8 cellular contexts compared by ENCODE assay signal in genomic region chr9:98045234-98046160, GRCh38. TPM values are rescaled to one million over a fixed set of nuclear protein-coding genes. Genes with fewer than 3 reads are reported as not detected.
DNase-seq lines count a peak whose midpoint lies in the region; ATAC-seq, FAIRE-seq and TF ChIP-seq lines count a peak whose summit lies in the region.

No MANE protein-coding gene starts in this region.

- H3K36me3 ChIP-seq in endothelial cell of umbilical vein (ENCODE audit: control insufficient read depth in 2 of 2, extremely low read depth in 1 of 2, insufficient read depth in 2 of 2, low read length in 2 of 2) = no peaks in the 10 kb centered on the region

- no peak overlapping the region for H3K4me2 ChIP-seq in endothelial cell of umbilical vein (ENCODE audit: insufficient read depth, low read length)

- H3K79me2 ChIP-seq in endothelial cell of umbilical vein (ENCODE audit: control insufficient read depth, insufficient read depth, low read length) = no peaks in the 10 kb centered on the region

- TSS peak; percentile 52 for BruUV-seq in endothelial cell of umbilical vein (replicated peaks; lab: Mats Ljungman, UMichigan)

- H4K20me1 ChIP-seq in endothelial cell of umbilical vein (replicated peaks; ENCODE audit: control insufficient read depth, extremely low read depth, insufficient read depth, low read length) = no peaks in the 10 kb centered on the region

- H3K9me1 ChIP-seq in endothelial cell of umbilical vein (replicated peaks; ENCODE audit: control insufficient read depth, extremely low read depth, insufficient read depth, low read length) = no peaks in the 10 kb centered on the region

- peak; percentile 76 for ATAC-seq in HG03196 (IDR thresholded peaks at IDR 0.05; ENCODE audit: unreplicated experiment)

- no peaks in the 10 kb centered on the region for H3K4me1 ChIP-seq in endothelial cell of umbilical vein (ENCODE audit: control insufficient read depth, extremely low read depth, insufficient read depth, low read length)

- intact Hi-C loops in endothelial cell of umbilical vein (cut with micrococcal nuclease) = no loop called here

- TF ChIP-seq POLR2A in endothelial cell of umbilical vein (IDR thresholded peaks at IDR 0.05; ENCODE audit: low read depth, low read length) = no peak

- peaks cover 0 to 2% of the 10 kb centered on the region in 2 experiments for H3K27me3 ChIP-seq in endothelial cell of umbilical vein (ENCODE audit: control insufficient read depth in 2 of 2, insufficient read depth in 2 of 2, low read length in 2 of 2)

- no peak overlapping the region for H3K9ac ChIP-seq in endothelial cell of umbilical vein (replicated peaks; ENCODE audit: extremely low read depth, insufficient read depth, low read length)

- POLR2A ChIA-PET in endothelial cell of umbilical vein (lab: Charles Lee) = interaction anchor here (1.0 kb wide), 1 partner anchor 11 kb away, joined by 3 read pairs; the partner anchor contains the start of gene NANS

- no peaks in the 10 kb centered on the region for H3K9me3 ChIP-seq in endothelial cell of umbilical vein (replicated peaks; ENCODE audit: control insufficient read depth, insufficient read depth, low read length)

- dilution Hi-C loops in endothelial cell of umbilical vein (cut with MboI; ENCODE audit: extremely low pct_ligation_motif_present, low sequenced_read_pairs) = no loop called here

- CTCF ChIA-PET in endothelial cell of umbilical vein (lab: Charles Lee) = interaction anchor here (0.8 to 6.2 kb wide), 3 partner anchors 10 to 31 kb away, joined by 3 to 40 read pairs (median 6); partner anchors contain the start of gene NANS

- no peak for TF ChIP-seq CTCF in endothelial cell of umbilical vein (IDR thresholded peaks at IDR 0.05; ENCODE audit: extremely low read depth in 1 of 2, insufficient read depth in 1 of 2, low read depth in 1 of 2, low read length in 2 of 2)

- H2AFZ ChIP-seq in endothelial cell of umbilical vein (ENCODE audit: low read depth, low read length) = peak overlapping the region; percentile 48

- no peak overlapping the region for H3K4me3 ChIP-seq in endothelial cell of umbilical vein (replicated peaks in 1 of 3; ENCODE audit: insufficient read depth in 1 of 3, low read depth in 1 of 3, low read length in 3 of 3)

- H3K27ac ChIP-seq in endothelial cell of umbilical vein (ENCODE audit: insufficient read depth, low read depth, low read length) = no peak overlapping the region

- FAIRE-seq in endothelial cell of umbilical vein (lab: Jason Lieb, UNC) = no peak

- DNase-seq in stimulated activated CD4-positive, alpha-beta T cell treated with anti-CD3 and anti-CD28 coated beads, Interleukin-15, amount 100 ng/mL, for 24 hours = peak; percentile 38
- DNase-seq in stimulated activated CD4-positive, alpha-beta T cell treated with anti-CD3 and anti-CD28 coated beads, Interleukin-2, amount 100 ng/mL, for 48 hours = no peak
- DNase-seq in SIG-M5 treated with dmso at 0.1 percent for 504 hours (lab: John Stamatoyannopoulos, UW; ENCODE audit: unreplicated experiment) = peak; percentile 94
- DNase-seq in endothelial cell of umbilical vein (ENCODE audit: low read depth, low spot score) = no peak
- no peak for DNase-seq in NCI-H1436 (lab: John Stamatoyannopoulos, UW)
- DNase-seq in dedifferentiated amniotic fluid mesenchymal stem cell (ENCODE audit: extremely low spot score) = no peak
- DNase-seq in D341Med (ENCODE audit: low spot score) = no peak

TF ChIP-seq in endothelial cell of umbilical vein, 7 proteins besides CTCF, POLR2A, EP300 and RAD21:
- TF ChIP-seq MAX (IDR thresholded peaks at IDR 0.05; ENCODE audit: insufficient read depth, insufficient read length) (no peak), GATA2 (IDR thresholded peaks at IDR 0.05; ENCODE audit: insufficient read depth, insufficient read length, low read depth, low read length) (no peak), FOS (IDR thresholded peaks at IDR 0.05; ENCODE audit: borderline replicate concordance, insufficient read depth, low read length) (no peak), JUN (IDR thresholded peaks at IDR 0.05; ENCODE audit: borderline replicate concordance, insufficient read depth, insufficient read length, low read depth) (no peak), MYC (IDR thresholded peaks at IDR 0.05; ENCODE audit: low read depth, low read length) (no peak), EZH2 (IDR thresholded peaks at IDR 0.05; ENCODE audit: borderline replicate concordance, low read depth, low read length, severe bottlenecking) (no peak), POLR2AphosphoS5 (IDR thresholded peaks at IDR 0.05; ENCODE audit: insufficient read depth, low read depth, low read length) (no peak)

RNA-seq across cellular contexts. Expression of gene NANS, which starts 11.0 kb away (rescaled TPM):
- total RNA-seq in endothelial cell of umbilical vein = 72.5 and 85.1 TPM in 2 replicates
- polyA plus RNA-seq in endothelial cell of umbilical vein = 95.3 and 108 TPM in 2 replicates
- 113 and 131 TPM in 2 replicates for polyA plus RNA-seq in endothelial cell of umbilical vein (2011; cell fraction: cytosol; rRNA removed)
- polyA plus RNA-seq in endothelial cell of umbilical vein (2011; cell fraction: nucleus; rRNA removed) = 68.5 and 72.1 TPM in 2 replicates
- polyA plus RNA-seq in endothelial cell of umbilical vein (2012) = 156 and 181 TPM in 2 replicates
- 57.2 and 66.6 TPM in 2 replicates for polyA minus RNA-seq in endothelial cell of umbilical vein
- polyA minus RNA-seq in endothelial cell of umbilical vein (2011; cell fraction: cytosol; rRNA and poly(A)+ RNA removed) = 46.9 TPM
- polyA minus RNA-seq in endothelial cell of umbilical vein (2011; cell fraction: nucleus; rRNA and poly(A)+ RNA removed) = 22.7 and 36.4 TPM in 2 replicates

Comparison
In these comparisons a context has a peak if more than half of its experiments do, and no peak if none do; other contexts are left out.
1. DNase-seq: peak in stimulated activated CD4-positive, alpha-beta T cell treated with anti-CD3 and anti-CD28 coated beads, Interleukin-15, amount 100 ng/mL, for 24 hours (single experiment) and SIG-M5 treated with dmso at 0.1 percent for 504 hours (single experiment); none in stimulated activated CD4-positive, alpha-beta T cell treated with anti-CD3 and anti-CD28 coated beads, Interleukin-2, amount 100 ng/mL, for 48 hours (0 of 2), endothelial cell of umbilical vein (single experiment), NCI-H1436 (single experiment), dedifferentiated amniotic fluid mesenchymal stem cell (single experiment) and D341Med (single experiment).